In the genomic region with DNA sequence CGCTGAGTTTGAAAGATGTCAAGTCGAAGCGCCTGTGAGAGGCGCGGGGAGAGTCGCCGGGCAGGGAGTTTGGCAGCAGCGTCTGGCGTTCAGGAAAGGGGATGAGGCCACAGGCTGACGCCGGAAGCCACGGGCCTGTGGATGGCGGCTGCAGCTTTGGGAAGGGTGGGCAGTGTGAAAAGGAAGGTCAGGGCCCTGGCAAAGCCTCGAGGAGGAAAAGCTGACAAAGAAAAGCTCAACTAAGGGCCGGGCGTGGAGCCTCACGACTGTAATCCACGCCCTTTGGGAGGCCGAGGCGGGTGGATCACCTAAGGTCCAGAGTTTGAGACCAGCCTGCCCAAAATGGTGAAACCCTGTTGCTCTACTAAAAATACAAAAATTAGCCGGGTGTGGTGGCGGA, we compare ENCODE assay signal across 28 cellular contexts.
"Had no signal": no experiment of that assay in that cellular context is flagged by ENCODE, and none has a peak within 500 bp of the region (broad histone marks: within the 10 kb centered on the region; RNA-seq: fewer than 3 reads in every experiment).

No MANE protein-coding gene starts in this region.

- H3K9me3 ChIP-seq: esophagus muscularis mucosa, heart right ventricle, left lung, mucosa of descending colon, right lobe of liver, stomach, thyroid gland, vagina had no signal

- DNase-seq: cortex of kidney; effector CD4-positive, alpha-beta T cell; foreskin keratinocyte; glutamatergic neuron; heart right ventricle; hippocampal formation; left cardiac atrium; left lung; mammary epithelial cell; mucosa of descending colon; naive B cell; right lobe of liver; small intestine; stimulated activated CD4-positive, alpha-beta T cell treated with anti-CD3 and anti-CD28 coated beads, Interleukin-12 subunit alpha, Interleukin-12 subunit beta, amount 100 ng/mL, for 4 hours; stimulated activated CD4-positive, alpha-beta T cell treated with anti-CD3 and anti-CD28 coated beads, Interleukin-1b, Interleukin-23, amount 100 ng/mL, for 48 hours; stimulated activated CD4-positive, alpha-beta T cell treated with anti-CD3 and anti-CD28 coated beads, Interleukin-4, amount 100 ng/mL, for 1 hour; stimulated activated CD8-positive, alpha-beta memory T cell treated with anti-CD3 and anti-CD28 coated beads, Interleukin-4, amount 100 ng/mL, for 48 hours; stimulated activated naive CD4-positive, alpha-beta T cell treated with Interleukin-2 at 50 U/mL for 16 hours; stomach; thyroid gland; trophoblast cell had no signal

- H3K36me3 ChIP-seq: esophagus muscularis mucosa, heart right ventricle, left lung, right lobe of liver, stomach, thyroid gland, vagina had no signal

- H3K36me3 Mint-ChIP-seq: mesothelial cell of epicardium; naive B cell; natural killer cell treated with Interleukin-12 subunit alpha and Interleukin-12 subunit beta and Interleukin-15 and Interleukin-18, amount 100 ng/mL, for 72 hours had no signal

- H3K9me3 Mint-ChIP-seq: mesothelial cell of epicardium; naive B cell; natural killer cell treated with Interleukin-12 subunit alpha and Interleukin-12 subunit beta and Interleukin-15 and Interleukin-18, amount 100 ng/mL, for 72 hours; neural crest cell had no signal

- H3K9ac ChIP-seq: parathyroid adenoma had no signal

- H3K27ac Mint-ChIP-seq: mesothelial cell of epicardium; natural killer cell treated with Interleukin-12 subunit alpha and Interleukin-12 subunit beta and Interleukin-15 and Interleukin-18, amount 100 ng/mL, for 72 hours; progenitor cell of endocrine pancreas had no signal

- H3K27me3 ChIP-seq: left lung, right lobe of liver, stomach, thyroid gland, vagina had no signal

- H3K4me3 ChIP-seq: esophagus muscularis mucosa, heart right ventricle, left lung, mucosa of descending colon, right lobe of liver, stomach, thyroid gland, vagina had no signal

- H3K4me1 ChIP-seq: esophagus muscularis mucosa, foreskin keratinocyte, heart right ventricle, left lung, parathyroid adenoma, right lobe of liver, stomach, thyroid gland, vagina had no signal

- ATAC-seq: foreskin keratinocyte; heart right ventricle; left cardiac atrium; left lung; mucosa of descending colon; natural killer cell treated with Interleukin-12 subunit alpha and Interleukin-12 subunit beta and Interleukin-15 and Interleukin-18, amount 100 ng/mL, for 72 hours; right lobe of liver had no signal

- H2AFZ ChIP-seq: parathyroid adenoma had no signal

- H3K4me1 Mint-ChIP-seq: mesothelial cell of epicardium, neural crest cell had no signal

- H3K79me2 ChIP-seq: parathyroid adenoma had no signal

- H3K4me3 Mint-ChIP-seq: mesothelial cell of epicardium; naive B cell; natural killer cell treated with Interleukin-12 subunit alpha and Interleukin-12 subunit beta and Interleukin-15 and Interleukin-18, amount 100 ng/mL, for 72 hours; neural crest cell had no signal

- H3K27ac ChIP-seq: esophagus muscularis mucosa, foreskin keratinocyte, heart right ventricle, left lung, parathyroid adenoma, right lobe of liver, stomach, thyroid gland, vagina had no signal
